In the genomic region with DNA sequence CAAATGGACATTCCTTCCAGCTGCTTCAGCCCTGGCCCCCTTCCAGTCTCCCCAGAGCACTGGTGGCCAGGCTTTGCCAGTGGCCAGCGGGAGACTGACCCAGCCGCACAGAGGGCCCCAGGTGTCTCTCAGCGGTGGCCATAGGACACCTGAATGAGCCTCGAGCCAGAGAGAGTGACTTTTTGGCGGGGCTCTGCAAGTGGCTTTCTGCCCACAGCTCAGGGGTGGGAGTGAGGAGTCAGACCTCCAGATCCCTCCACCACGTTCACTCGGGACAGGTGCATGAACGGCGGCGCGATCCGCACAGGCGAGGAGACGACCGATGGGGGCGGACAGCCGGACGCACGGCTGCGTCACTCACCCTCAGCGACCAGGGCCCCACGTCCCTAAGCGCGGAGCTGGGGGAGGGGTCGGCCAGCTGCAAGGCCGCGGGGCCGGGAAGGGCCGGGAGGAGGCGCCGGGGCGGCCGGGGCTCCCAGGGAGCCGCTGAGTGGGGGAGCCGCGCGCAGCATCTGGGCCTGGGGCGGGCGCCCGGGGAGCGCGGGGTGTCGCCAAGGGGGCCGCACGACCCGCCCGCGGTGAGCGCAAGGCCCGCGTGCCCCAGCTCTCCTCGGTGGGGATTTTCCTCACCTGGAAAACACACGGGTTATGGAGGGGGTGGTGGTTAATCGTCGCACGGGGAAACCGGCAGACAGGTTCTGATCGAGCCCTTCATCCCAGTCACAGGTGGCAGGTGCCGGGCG, we compare ENCODE assay signal across 17 cellular contexts.
"Had no signal": no experiment of that assay in that cellular context is flagged by ENCODE, and none has a peak within 500 bp of the region (broad histone marks: within the 10 kb centered on the region; RNA-seq: fewer than 3 reads in every experiment).

No MANE protein-coding gene starts in this region.

- H3K9me3 Mint-ChIP-seq: activated B cell treated with CpG ODN at 0.5 μM for 24 hours; activated naive CD8-positive, alpha-beta T cell treated with anti-CD3 and anti-CD28 coated beads, Interleukin-2, amount 10 ng/mL, durations not matched to agents 7 days and 5 days; activated T-helper 2 cell treated with anti-CD3 and anti-CD28 coated beads, Interferon-gamma antibody, Interleukin-2, Interleukin-4, amounts not matched to agents 10 μg/mL and 5 μg/mL and 100 μg/mL, durations not matched to agents 14 hours and 24 hours and 36 hours; central memory CD8-positive, alpha-beta T cell had no signal

- H3K4me2 ChIP-seq: SK-N-SH had no signal

- H3K27ac ChIP-seq: coronary artery, lower lobe of right lung, testis, upper lobe of left lung had no signal

- H3K9me2 ChIP-seq: SK-N-SH had no signal

- H3K4me3 Mint-ChIP-seq: activated B cell treated with CpG ODN at 0.5 μM for 24 hours; activated CD4-positive, alpha-beta memory T cell treated with anti-CD3 and anti-CD28 coated beads, Interleukin-2, amount 10 ng/mL, durations not matched to agents 7 days and 5 days; activated CD8-positive, alpha-beta memory T cell treated with anti-CD3 and anti-CD28 coated beads, Interleukin-2, amount 10 ng/mL, durations not matched to agents 7 days and 5 days; activated naive CD8-positive, alpha-beta T cell treated with anti-CD3 and anti-CD28 coated beads, Interleukin-2, amount 10 ng/mL, durations not matched to agents 7 days and 5 days; central memory CD8-positive, alpha-beta T cell; mesothelial cell of epicardium had no signal

- H3K4me3 ChIP-seq: coronary artery, lower lobe of right lung, testis, upper lobe of left lung had no signal

- FAIRE-seq: endometrium, islet of Langerhans had no signal

- H3K36me3 Mint-ChIP-seq: activated naive CD8-positive, alpha-beta T cell treated with anti-CD3 and anti-CD28 coated beads, Interleukin-2, amount 10 ng/mL, durations not matched to agents 7 days and 5 days had no signal

- H3K9ac ChIP-seq: SK-N-SH had no signal

- H3K36me3 ChIP-seq: lower lobe of right lung, upper lobe of left lung had no signal

- DNase-seq: activated B cell treated with CpG ODN at 0.5 μM for 24 hours; activated CD4-positive, alpha-beta memory T cell treated with anti-CD3 and anti-CD28 coated beads, Interleukin-2, amount 10 ng/mL, durations not matched to agents 7 days and 5 days; activated CD4-positive, alpha-beta T cell treated with anti-CD3 and anti-CD28 coated beads for 4 hours; activated CD8-positive, alpha-beta memory T cell treated with anti-CD3 and anti-CD28 coated beads, Interleukin-2, amount 10 ng/mL, durations not matched to agents 7 days and 5 days; activated naive CD4-positive, alpha-beta T cell treated with Interleukin-2 at 50 U/mL for 16 hours; activated naive CD8-positive, alpha-beta T cell treated with anti-CD3 and anti-CD28 coated beads, Interleukin-2, amount 10 ng/mL, durations not matched to agents 7 days and 5 days; lower lobe of right lung; retina; SK-N-SH; testis had no signal

- H3K27me3 ChIP-seq: testis, upper lobe of left lung had no signal

- H3K4me1 Mint-ChIP-seq: activated CD4-positive, alpha-beta memory T cell treated with anti-CD3 and anti-CD28 coated beads, Interleukin-2, amount 10 ng/mL, durations not matched to agents 7 days and 5 days; activated CD8-positive, alpha-beta memory T cell treated with anti-CD3 and anti-CD28 coated beads, Interleukin-2, amount 10 ng/mL, durations not matched to agents 7 days and 5 days; activated naive CD8-positive, alpha-beta T cell treated with anti-CD3 and anti-CD28 coated beads, Interleukin-2, amount 10 ng/mL, durations not matched to agents 7 days and 5 days; central memory CD8-positive, alpha-beta T cell had no signal

- H3K9me3 ChIP-seq: lower lobe of right lung, SK-N-SH, testis, upper lobe of left lung had no signal

- H3K27me3 Mint-ChIP-seq: activated naive CD8-positive, alpha-beta T cell treated with anti-CD3 and anti-CD28 coated beads, Interleukin-2, amount 10 ng/mL, durations not matched to agents 7 days and 5 days had no signal

- H3K27ac Mint-ChIP-seq: activated B cell treated with CpG ODN at 0.5 μM for 24 hours; activated CD4-positive, alpha-beta memory T cell treated with anti-CD3 and anti-CD28 coated beads, Interleukin-2, amount 10 ng/mL, durations not matched to agents 7 days and 5 days; activated CD8-positive, alpha-beta memory T cell treated with anti-CD3 and anti-CD28 coated beads, Interleukin-2, amount 10 ng/mL, durations not matched to agents 7 days and 5 days; activated naive CD8-positive, alpha-beta T cell treated with anti-CD3 and anti-CD28 coated beads, Interleukin-2, amount 10 ng/mL, durations not matched to agents 7 days and 5 days; activated T-helper 2 cell treated with anti-CD3 and anti-CD28 coated beads, Interferon-gamma antibody, Interleukin-2, Interleukin-4, amounts not matched to agents 10 μg/mL and 5 μg/mL and 100 μg/mL, durations not matched to agents 14 hours and 24 hours and 36 hours; mesothelial cell of epicardium had no signal

- H3K4me1 ChIP-seq: testis had no signal

- ATAC-seq: activated CD8-positive, alpha-beta memory T cell treated with anti-CD3 and anti-CD28 coated beads, Interleukin-2, amount 10 ng/mL, durations not matched to agents 7 days and 5 days; lower lobe of right lung had no signal
